ENCODE assay signal across 14 cellular contexts in the genomic region with DNA sequence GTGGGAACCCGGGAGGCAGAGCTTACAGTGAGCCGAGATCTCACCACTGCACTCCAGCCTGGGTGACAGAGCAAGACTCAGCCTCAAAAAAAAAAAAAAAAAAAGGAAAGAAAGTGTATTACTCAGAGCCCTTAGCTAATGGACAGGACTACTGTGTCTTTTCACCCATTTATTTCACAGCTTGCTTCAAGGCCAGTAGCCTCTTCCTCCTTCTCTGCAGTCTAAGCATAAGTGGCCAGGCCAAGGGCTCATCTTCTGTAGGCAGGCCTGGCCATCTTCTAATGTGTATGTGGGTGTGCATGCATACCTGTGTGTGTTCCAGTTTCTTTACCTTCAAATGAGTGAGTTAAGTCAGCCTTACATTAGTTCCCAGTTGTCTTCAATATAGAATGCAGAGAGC.
DNase-seq lines count a peak whose midpoint lies in the region; ATAC-seq lines count a peak whose summit lies in the region.
"Had no signal": no experiment of that assay in that cellular context is flagged by ENCODE, and none has a peak within 500 bp of the region (broad histone marks: within the 10 kb centered on the region; RNA-seq: fewer than 3 reads in every experiment).

No MANE protein-coding gene starts in this region.

- ATAC-seq in T-cell (replicated peaks in 1 of 4) (no peak), HG03135 (IDR thresholded peaks at IDR 0.05; ENCODE audit: unreplicated experiment) (no peak)
- ATAC-seq in naive thymus-derived CD4-positive, alpha-beta T cell = no peak
- ATAC-seq in natural killer cell treated with Interleukin-12 subunit alpha and Interleukin-12 subunit beta and Interleukin-15 and Interleukin-18, amount 100 ng/mL, for 72 hours = no peak
- ATAC-seq: A549, HCT116 had no signal

- no peak for DNase-seq in CD4-positive, alpha-beta memory T cell
- DNase-seq in T-cell = no peak
- peak; percentile 28 for DNase-seq in amniotic epithelial cell (ENCODE audit: low read depth)
- no peak for DNase-seq in naive thymus-derived CD4-positive, alpha-beta T cell
- DNase-seq in activated CD4-positive, alpha-beta T cell treated with anti-CD3 and anti-CD28 coated beads for 1 hour = no peak
- DNase-seq in NCI-H1694 treated with DMSO at 0.1 percent for 48 hours (lab: John Stamatoyannopoulos, UW) = no peak
- no peak for DNase-seq in natural killer cell treated with Interleukin-12 subunit alpha and Interleukin-12 subunit beta and Interleukin-15 and Interleukin-18, amount 100 ng/mL, for 72 hours (ENCODE audit: low spot score)
- DNase-seq: BE2C, DMS53, IMR-90 had no signal

- H3K27ac Mint-ChIP-seq in CD4-positive, alpha-beta memory T cell = peak overlapping the region in 5 of 7 donors; percentile 62 to 94 (median 81)
- H3K27ac Mint-ChIP-seq in T-cell = peak overlapping the region; percentile 91 to 97
- H3K27ac Mint-ChIP-seq in naive thymus-derived CD4-positive, alpha-beta T cell = peak overlapping the region in 7 of 9 donors; percentile 74 to 99 (median 89)
- no peak overlapping the region for H3K27ac Mint-ChIP-seq in natural killer cell treated with Interleukin-12 subunit alpha and Interleukin-12 subunit beta and Interleukin-15 and Interleukin-18, amount 100 ng/mL, for 72 hours

- peak overlapping the region in 2 of 8 donors; percentile 76 to 82 for H3K4me3 Mint-ChIP-seq in CD4-positive, alpha-beta memory T cell
- H3K4me3 Mint-ChIP-seq in T-cell = peak overlapping the region in 1 of 3 donors; percentile 79
- H3K4me3 Mint-ChIP-seq in naive thymus-derived CD4-positive, alpha-beta T cell = peak overlapping the region in 6 of 10 donors; percentile 62 to 84 (median 76)
- H3K4me3 Mint-ChIP-seq in natural killer cell treated with Interleukin-12 subunit alpha and Interleukin-12 subunit beta and Interleukin-15 and Interleukin-18, amount 100 ng/mL, for 72 hours = no peak overlapping the region

- peaks cover 33 to 61% (median 53%) of the 10 kb centered on the region in 4 donors for H3K4me1 Mint-ChIP-seq in CD4-positive, alpha-beta memory T cell
- peaks cover 55 to 71% (median 55%) of the 10 kb centered on the region in 3 donors for H3K4me1 Mint-ChIP-seq in T-cell
- peaks cover 23 to 69% (median 62%) of the 10 kb centered on the region in 7 donors for H3K4me1 Mint-ChIP-seq in naive thymus-derived CD4-positive, alpha-beta T cell
- peaks cover 0 to 10% of the 10 kb centered on the region in 2 donors for H3K4me1 Mint-ChIP-seq in natural killer cell treated with Interleukin-12 subunit alpha and Interleukin-12 subunit beta and Interleukin-15 and Interleukin-18, amount 100 ng/mL, for 72 hours (ENCODE audit: low read depth in 2 of 2)

- no peak overlapping the region for H3K4me3 ChIP-seq in CD4-positive, alpha-beta memory T cell (ENCODE audit: low read length in 2 of 2)
- no peak overlapping the region for H3K4me3 ChIP-seq in naive thymus-derived CD4-positive, alpha-beta T cell (ENCODE audit: low read length)
- H3K4me3 ChIP-seq: A549 had no signal

- no peaks in the 10 kb centered on the region for H3K36me3 ChIP-seq in CD4-positive, alpha-beta memory T cell (ENCODE audit: insufficient read depth, low read length)
- H3K36me3 ChIP-seq in naive thymus-derived CD4-positive, alpha-beta T cell (ENCODE audit: control insufficient read depth in 2 of 3, insufficient read depth in 3 of 3, low read length in 3 of 3) = no peaks in the 10 kb centered on the region
- H3K36me3 ChIP-seq: BE2C had no signal

- H3K27ac ChIP-seq in CD4-positive, alpha-beta memory T cell (ENCODE audit: low read depth, low read length) = no peak overlapping the region
- no peak overlapping the region for H3K27ac ChIP-seq in naive thymus-derived CD4-positive, alpha-beta T cell (ENCODE audit: low read depth, low read length)
- H3K27ac ChIP-seq: A549, C4-2B had no signal

- no peaks in the 10 kb centered on the region for H3K27me3 Mint-ChIP-seq in CD4-positive, alpha-beta memory T cell
- no peaks in the 10 kb centered on the region for H3K27me3 Mint-ChIP-seq in T-cell
- no peaks in the 10 kb centered on the region for H3K27me3 Mint-ChIP-seq in naive thymus-derived CD4-positive, alpha-beta T cell
- H3K27me3 Mint-ChIP-seq in natural killer cell treated with Interleukin-12 subunit alpha and Interleukin-12 subunit beta and Interleukin-15 and Interleukin-18, amount 100 ng/mL, for 72 hours = peaks cover 2 to 12% of the 10 kb centered on the region in 2 donors

- CTCF ChIA-PET in CD4-positive, alpha-beta memory T cell (lab: Charles Lee; ENCODE audit: partially characterized antibody) = interaction anchor here (1.0 to 2.4 kb wide), 3 partner anchors 12 to 107 kb away, joined by 3 to 7 read pairs (median 3); no protein-coding TSS in a partner anchor
- CTCF ChIA-PET in T-cell (lab: Charles Lee) = no interaction called here
- CTCF ChIA-PET in naive thymus-derived CD4-positive, alpha-beta T cell (lab: Charles Lee) = interaction anchor here (0.6 kb wide), 1 partner anchor 1595 kb away, joined by 3 read pairs; no protein-coding TSS in a partner anchor

- peaks cover 52% of the 10 kb centered on the region for H3K4me1 ChIP-seq in CD4-positive, alpha-beta memory T cell (ENCODE audit: insufficient read depth, low read length)
- H3K4me1 ChIP-seq in naive thymus-derived CD4-positive, alpha-beta T cell (ENCODE audit: control insufficient read depth in 2 of 2, insufficient read depth in 2 of 2, low read length in 2 of 2) = peaks cover 25 to 50% of the 10 kb centered on the region in 2 donors
- H3K4me1 ChIP-seq: A549, BE2C had no signal

- no peaks in the 10 kb centered on the region for H3K9me3 ChIP-seq in CD4-positive, alpha-beta memory T cell (ENCODE audit: control insufficient read depth in 1 of 2, low read length in 2 of 2)
- H3K9me3 ChIP-seq in naive thymus-derived CD4-positive, alpha-beta T cell (ENCODE audit: control insufficient read depth in 2 of 3, low read length in 3 of 3) = no peaks in the 10 kb centered on the region
- H3K9me3 ChIP-seq: A549, BE2C had no signal

- no peaks in the 10 kb centered on the region for H3K27me3 ChIP-seq in CD4-positive, alpha-beta memory T cell (ENCODE audit: insufficient read depth, low read length)
- no peaks in the 10 kb centered on the region for H3K27me3 ChIP-seq in naive thymus-derived CD4-positive, alpha-beta T cell (ENCODE audit: control insufficient read depth in 2 of 2, insufficient read depth in 2 of 2, low read length in 2 of 2)
- H3K27me3 ChIP-seq: BE2C had no signal

- POLR2A ChIA-PET in CD4-positive, alpha-beta memory T cell (lab: Charles Lee; ENCODE audit: partially characterized antibody) = interaction anchor here (1.5 to 4.4 kb wide), 3 partner anchors 46 to 106 kb away, joined by 3 to 33 read pairs (median 12); no protein-coding TSS in a partner anchor
- POLR2A ChIA-PET in T-cell (lab: Charles Lee) = interaction anchor here in 1 of 2 donors (0.6 kb wide), 1 partner anchor 56 kb away, joined by 4 read pairs; no protein-coding TSS in a partner anchor
- POLR2A ChIA-PET in naive thymus-derived CD4-positive, alpha-beta T cell (lab: Charles Lee) = interaction anchor here (3.2 kb wide), 1 partner anchor 106 kb away, joined by 13 read pairs; no protein-coding TSS in a partner anchor

- H3K9me3 Mint-ChIP-seq in CD4-positive, alpha-beta memory T cell = peaks cover 0 to 3% (median under 1%) of the 10 kb centered on the region in 8 donors
- peaks cover 0 to 3% (median 3%) of the 10 kb centered on the region in 3 donors for H3K9me3 Mint-ChIP-seq in T-cell
- peaks cover 0 to 9% (median 2%) of the 10 kb centered on the region in 11 donors for H3K9me3 Mint-ChIP-seq in naive thymus-derived CD4-positive, alpha-beta T cell
- peaks cover 5% of the 10 kb centered on the region for H3K9me3 Mint-ChIP-seq in natural killer cell treated with Interleukin-12 subunit alpha and Interleukin-12 subunit beta and Interleukin-15 and Interleukin-18, amount 100 ng/mL, for 72 hours

- intact Hi-C loops in CD4-positive, alpha-beta memory T cell (cut with micrococcal nuclease) = loop anchor here (5.0 kb wide), 2 partner anchors 38 to 158 kb away; no protein-coding TSS in a partner anchor
- intact Hi-C loops in naive thymus-derived CD4-positive, alpha-beta T cell (cut with micrococcal nuclease) = loop anchor here in 1 of 2 donors (5.0 kb wide), 1 partner anchor 183 kb away; no protein-coding TSS in a partner anchor

- H3K36me3 Mint-ChIP-seq in CD4-positive, alpha-beta memory T cell = no peaks in the 10 kb centered on the region
- no peaks in the 10 kb centered on the region for H3K36me3 Mint-ChIP-seq in T-cell
- peaks cover 0 to 3% (median 0%) of the 10 kb centered on the region in 5 donors for H3K36me3 Mint-ChIP-seq in naive thymus-derived CD4-positive, alpha-beta T cell
- no peaks in the 10 kb centered on the region for H3K36me3 Mint-ChIP-seq in natural killer cell treated with Interleukin-12 subunit alpha and Interleukin-12 subunit beta and Interleukin-15 and Interleukin-18, amount 100 ng/mL, for 72 hours

Comparison
In these comparisons a context has a peak if more than half of its experiments do, and no peak if none do; other contexts are left out.
1. H3K27ac Mint-ChIP-seq: peak in CD4-positive, alpha-beta memory T cell (5 of 7), T-cell (2 of 2) and naive thymus-derived CD4-positive, alpha-beta T cell (7 of 9); none in natural killer cell treated with Interleukin-12 subunit alpha and Interleukin-12 subunit beta and Interleukin-15 and Interleukin-18, amount 100 ng/mL, for 72 hours (0 of 2).
2. CTCF ChIA-PET loops: an anchor here in CD4-positive, alpha-beta memory T cell (1.0 to 2.4 kb wide) and naive thymus-derived CD4-positive, alpha-beta T cell (0.6 kb wide); none called in T-cell.